In genomic region chr9:115006660-115007059, GRCh38 we compare ENCODE assay signal across 10 cellular contexts.
DNase-seq lines count a peak whose midpoint lies in the region; ATAC-seq and TF ChIP-seq lines count a peak whose summit lies in the region.
"Had no signal": no experiment of that assay in that cellular context is flagged by ENCODE, and none has a peak within 500 bp of the region (broad histone marks: within the 10 kb centered on the region; RNA-seq: fewer than 3 reads in every experiment).

No MANE protein-coding gene starts in this region.

- H3K4me3 ChIP-seq in left lung (no peak overlapping the region), vagina (no peak overlapping the region)

- no peaks in the 10 kb centered on the region for H3K27me3 Mint-ChIP-seq in activated T-helper 1 cell treated with anti-CD3 and anti-CD28 coated beads, Interleukin-12 subunit alpha, Interleukin-12 subunit beta, Interleukin-2, Interleukin-4 antibody, amounts not matched to agents 30 ng/mL and 10 ng/mL and 1 ng/mL, durations not matched to agents 14 hours and 24 hours and 36 hours (ENCODE audit: insufficient read depth)

- H3K4me1 ChIP-seq in left lung (peaks cover 0 to 39% of the 10 kb centered on the region in 2 donors), vagina (no peaks in the 10 kb centered on the region)

- DNase-seq in AG20443 (ENCODE audit: low spot score) (peak; percentile 91), HS-5 (ENCODE audit: low read depth) (peak; percentile 76), left lung (peak in 1 of 2 donors; percentile 51), NCI-H1694 (lab: John Stamatoyannopoulos, UW) (no peak), LoVo (ENCODE audit: low spot score) (no peak), vagina (ENCODE audit: extremely low spot score in 2 of 2) (no peak), NCI-H2081 (lab: John Stamatoyannopoulos, UW) (no peak)
- DNase-seq in activated T-helper 1 cell treated with anti-CD3 and anti-CD28 coated beads, Interleukin-12 subunit alpha, Interleukin-12 subunit beta, Interleukin-2, Interleukin-4 antibody, amounts not matched to agents 30 ng/mL and 10 ng/mL and 1 ng/mL, durations not matched to agents 14 hours and 24 hours and 36 hours (ENCODE audit: low spot score): peak; percentile 20
- DNase-seq: DND-41 had no signal

- H3K9me3 ChIP-seq in left lung (no peaks in the 10 kb centered on the region), vagina (no peaks in the 10 kb centered on the region)

- peaks cover 11% of the 10 kb centered on the region for H3K36me3 Mint-ChIP-seq in activated T-helper 1 cell treated with anti-CD3 and anti-CD28 coated beads, Interleukin-12 subunit alpha, Interleukin-12 subunit beta, Interleukin-2, Interleukin-4 antibody, amounts not matched to agents 30 ng/mL and 10 ng/mL and 1 ng/mL, durations not matched to agents 14 hours and 24 hours and 36 hours (ENCODE audit: low read depth)

- H3K4me3 Mint-ChIP-seq in activated T-helper 1 cell treated with anti-CD3 and anti-CD28 coated beads, Interleukin-12 subunit alpha, Interleukin-12 subunit beta, Interleukin-2, Interleukin-4 antibody, amounts not matched to agents 30 ng/mL and 10 ng/mL and 1 ng/mL, durations not matched to agents 14 hours and 24 hours and 36 hours: no peak overlapping the region

- ATAC-seq in left lung: peak; percentile 73
- ATAC-seq: HCT116 had no signal

- H3K4me1 Mint-ChIP-seq in activated T-helper 1 cell treated with anti-CD3 and anti-CD28 coated beads, Interleukin-12 subunit alpha, Interleukin-12 subunit beta, Interleukin-2, Interleukin-4 antibody, amounts not matched to agents 30 ng/mL and 10 ng/mL and 1 ng/mL, durations not matched to agents 14 hours and 24 hours and 36 hours (ENCODE audit: low read depth): peaks cover 84% of the 10 kb centered on the region

- H3K36me3 ChIP-seq in left lung (no peaks in the 10 kb centered on the region), vagina (no peaks in the 10 kb centered on the region)

- H3K27ac Mint-ChIP-seq in activated T-helper 1 cell treated with anti-CD3 and anti-CD28 coated beads, Interleukin-12 subunit alpha, Interleukin-12 subunit beta, Interleukin-2, Interleukin-4 antibody, amounts not matched to agents 30 ng/mL and 10 ng/mL and 1 ng/mL, durations not matched to agents 14 hours and 24 hours and 36 hours: peak overlapping the region; percentile 78

- TF ChIP-seq CTCF in left lung (IDR thresholded peaks at IDR 0.05): no peak
- TF ChIP-seq CTCF in vagina (IDR thresholded peaks at IDR 0.05): no peak

- intact Hi-C loops in activated T-helper 1 cell treated with anti-CD3 and anti-CD28 coated beads, Interleukin-12 subunit alpha, Interleukin-12 subunit beta, Interleukin-2, Interleukin-4 antibody, amounts not matched to agents 30 ng/mL and 10 ng/mL and 1 ng/mL, durations not matched to agents 14 hours and 24 hours and 36 hours (cut with micrococcal nuclease): loop anchor here (1.0 to 10.0 kb wide), 8 partner anchors 17 to 1678 kb away; partner anchors contain the start of genes AKNA, TNFSF8 and TRIM32
- intact Hi-C loops in left lung (cut with DNase I) (no loop called here), vagina (cut with DNase I) (no loop called here)

- no peak overlapping the region for H3K27ac ChIP-seq in left lung
- H3K27ac ChIP-seq in vagina: no peak overlapping the region

- H3K9me3 Mint-ChIP-seq in activated T-helper 1 cell treated with anti-CD3 and anti-CD28 coated beads, Interleukin-12 subunit alpha, Interleukin-12 subunit beta, Interleukin-2, Interleukin-4 antibody, amounts not matched to agents 30 ng/mL and 10 ng/mL and 1 ng/mL, durations not matched to agents 14 hours and 24 hours and 36 hours: no peaks in the 10 kb centered on the region

- H3K27me3 ChIP-seq in left lung: no peaks in the 10 kb centered on the region
- H3K27me3 ChIP-seq in vagina: no peaks in the 10 kb centered on the region

- no peak for TF ChIP-seq POLR2A in vagina (IDR thresholded peaks at IDR 0.05)

Comparison
In these comparisons a context has a peak if more than half of its experiments do, and no peak if none do; other contexts are left out.
1. DNase-seq: peak in AG20443 (single experiment), HS-5 (single experiment) and activated T-helper 1 cell treated with anti-CD3 and anti-CD28 coated beads, Interleukin-12 subunit alpha, Interleukin-12 subunit beta, Interleukin-2, Interleukin-4 antibody, amounts not matched to agents 30 ng/mL and 10 ng/mL and 1 ng/mL, durations not matched to agents 14 hours and 24 hours and 36 hours (single experiment); none in NCI-H1694 (single experiment), LoVo (single experiment), vagina (0 of 2) and NCI-H2081 (0 of 2).